In genomic region chr5:80142996-80143395, GRCh38 we compare ENCODE assay signal across 12 cellular contexts.
DNase-seq lines count a peak whose midpoint lies in the region; ATAC-seq and TF ChIP-seq lines count a peak whose summit lies in the region.
"Had no signal": no experiment of that assay in that cellular context is flagged by ENCODE, and none has a peak within 500 bp of the region (broad histone marks: within the 10 kb centered on the region; RNA-seq: fewer than 3 reads in every experiment).

No MANE protein-coding gene starts in this region.

- H3K4me3 ChIP-seq in CD4-positive, alpha-beta memory T cell (ENCODE audit: low read length in 2 of 2), result no peak overlapping the region
- H3K4me3 ChIP-seq in neutrophil (ENCODE audit: low read depth in 1 of 2, low read length in 1 of 2) (no peak overlapping the region), smooth muscle cell (no peak overlapping the region)
- H3K4me3 ChIP-seq: MG63 had no signal

- 83% methylated on average over 6 of the region's 6 CpGs for WGBS in smooth muscle cell (ENCODE audit: low lambda C conversion rate)

- H3K9me3 ChIP-seq in CD4-positive, alpha-beta memory T cell (ENCODE audit: control insufficient read depth in 1 of 2, low read length in 2 of 2), result no peaks in the 10 kb centered on the region
- no peaks in the 10 kb centered on the region for H3K9me3 ChIP-seq in neutrophil
- no peaks in the 10 kb centered on the region for H3K9me3 ChIP-seq in smooth muscle cell (replicated peaks; ENCODE audit: low read depth)
- H3K9me3 ChIP-seq: MG63 had no signal

- peaks cover 0 to 5% (median 0%) of the 10 kb centered on the region in 8 donors for H3K9me3 Mint-ChIP-seq in CD4-positive, alpha-beta memory T cell

- POLR2A ChIA-PET in CD4-positive, alpha-beta memory T cell (lab: Charles Lee; ENCODE audit: partially characterized antibody), result interaction anchor here (0.6 to 5.1 kb wide), 8 partner anchors 10 to 522 kb away, joined by 3 to 75 read pairs (median 14); partner anchors contain the start of gene SERINC5

- H3K36me3 Mint-ChIP-seq in CD4-positive, alpha-beta memory T cell, result peaks cover 62 to 83% of the 10 kb centered on the region in 2 donors

- no peaks in the 10 kb centered on the region for H4K20me1 ChIP-seq in smooth muscle cell (ENCODE audit: low read depth)

- H3K4me2 ChIP-seq in smooth muscle cell, result no peak overlapping the region

- peak overlapping the region in 7 of 8 donors; percentile 30 to 82 (median 70) for H3K4me3 Mint-ChIP-seq in CD4-positive, alpha-beta memory T cell

- H3K27ac ChIP-seq in CD4-positive, alpha-beta memory T cell (ENCODE audit: low read depth, low read length), result peak overlapping the region; percentile 37
- H3K27ac ChIP-seq in angular gyrus (ENCODE audit: low read depth, low read length) (peak overlapping the region; percentile 49), neutrophil (peak overlapping the region; percentile 29), smooth muscle cell (ENCODE audit: low read depth) (no peak overlapping the region)

- TF ChIP-seq CTCF in neutrophil (IDR thresholded peaks at IDR 0.05) (no peak), smooth muscle cell (IDR thresholded peaks at IDR 0.05; ENCODE audit: borderline replicate concordance, insufficient read depth, poor library complexity, severe bottlenecking) (no peak)

- DNase-seq in CD4-positive, alpha-beta memory T cell, result no peak
- DNase-seq in effector CD4-positive, alpha-beta T cell, result no peak
- DNase-seq in smooth muscle cell (lab: John Stamatoyannopoulos, UW; ENCODE audit: unreplicated experiment), result no peak
- no peak for DNase-seq in cerebellar cortex (ENCODE audit: low spot score)
- DNase-seq: MG63; NCI-H2171; OCI-M1; stimulated activated CD4-positive, alpha-beta T cell treated with anti-CD3 and anti-CD28 coated beads, Interleukin-1b, Interleukin-23, amount 100 ng/mL, for 48 hours; stimulated activated naive CD4-positive, alpha-beta T cell had no signal

- H3K27ac Mint-ChIP-seq in CD4-positive, alpha-beta memory T cell, result peak overlapping the region; percentile 89 to 96 (median 92)

- H3F3A ChIP-seq in smooth muscle cell (ENCODE audit: low read depth), result peaks cover 8% of the 10 kb centered on the region

- intact Hi-C loops in CD4-positive, alpha-beta memory T cell (cut with micrococcal nuclease), result loop anchor here (1.0 kb wide), 1 partner anchor 10 kb away; no protein-coding TSS in a partner anchor

- CTCF ChIA-PET in CD4-positive, alpha-beta memory T cell (lab: Charles Lee; ENCODE audit: partially characterized antibody), result interaction anchor here (1.2 to 1.7 kb wide), 3 partner anchors 8 to 44 kb away, joined by 3 to 4 read pairs (median 3); no protein-coding TSS in a partner anchor

- H3K27me3 ChIP-seq in CD4-positive, alpha-beta memory T cell (ENCODE audit: insufficient read depth, low read length), result no peaks in the 10 kb centered on the region
- no peaks in the 10 kb centered on the region for H3K27me3 ChIP-seq in neutrophil
- H3K27me3 ChIP-seq in smooth muscle cell (ENCODE audit: low read depth), result no peaks in the 10 kb centered on the region
- H3K27me3 ChIP-seq: MG63 had no signal

- H3K4me1 ChIP-seq in CD4-positive, alpha-beta memory T cell (ENCODE audit: insufficient read depth, low read length), result peaks cover 81% of the 10 kb centered on the region
- H3K4me1 ChIP-seq in neutrophil (ENCODE audit: control insufficient read depth in 1 of 2, insufficient read depth in 1 of 2, low read depth in 1 of 2, low read length in 1 of 2), result peaks cover 57% of the 10 kb centered on the region in 2 experiments
- H3K4me1 ChIP-seq in smooth muscle cell (ENCODE audit: low read depth), result peaks cover 16% of the 10 kb centered on the region

- no peak overlapping the region for H2AFZ ChIP-seq in smooth muscle cell (ENCODE audit: low read depth)

- peaks cover 38% of the 10 kb centered on the region for H3K36me3 ChIP-seq in CD4-positive, alpha-beta memory T cell (ENCODE audit: insufficient read depth, low read length)
- H3K36me3 ChIP-seq in neutrophil, result peaks cover 3% of the 10 kb centered on the region
- no peaks in the 10 kb centered on the region for H3K36me3 ChIP-seq in smooth muscle cell (ENCODE audit: low read depth)
- H3K36me3 ChIP-seq: MG63 had no signal

- H3K27me3 Mint-ChIP-seq in CD4-positive, alpha-beta memory T cell, result no peaks in the 10 kb centered on the region

- peak; percentile 10 for ATAC-seq in HG02938 (IDR thresholded peaks at IDR 0.05; ENCODE audit: unreplicated experiment)

- peaks cover 59 to 81% (median 71%) of the 10 kb centered on the region in 4 donors for H3K4me1 Mint-ChIP-seq in CD4-positive, alpha-beta memory T cell

- no peak overlapping the region for H3K9ac ChIP-seq in smooth muscle cell (ENCODE audit: low read depth)

- H3K79me2 ChIP-seq in smooth muscle cell (ENCODE audit: low read depth), result no peaks in the 10 kb centered on the region
